ENCODE assay signal across 15 cellular contexts in genomic region chr15:42131826-42132806, GRCh38. TPM values are rescaled to one million over a fixed set of nuclear protein-coding genes. Genes with fewer than 3 reads are reported as not detected.
DNase-seq lines count a peak whose midpoint lies in the region; ATAC-seq lines count a peak whose summit lies in the region.
"Had no signal": no experiment of that assay in that cellular context is flagged by ENCODE, and none has a peak within 500 bp of the region (broad histone marks: within the 10 kb centered on the region; RNA-seq: fewer than 3 reads in every experiment).

No MANE protein-coding gene starts in this region.

- DNase-seq in left cardiac atrium (no peak), right cardiac atrium (no peak), NCI-H345 treated with DMSO at 0.1 percent for 48 hours (lab: John Stamatoyannopoulos, UW; ENCODE audit: unreplicated experiment) (peak; percentile 69), COLO829 (ENCODE audit: low spot score) (no peak)
- no peak for DNase-seq in activated CD4-positive, alpha-beta T cell treated with anti-CD3 and anti-CD28 coated beads for 4 hours
- DNase-seq: activated CD4-positive, alpha-beta T cell treated with anti-CD3 and anti-CD28 coated beads, Interleukin-2, amount 50 U/mL, for 48 hours; stimulated activated CD4-positive, alpha-beta T cell treated with anti-CD3 and anti-CD28 coated beads, Interleukin-12 subunit alpha, Interleukin-12 subunit beta, amount 100 ng/mL, for 4 hours; SW 1271 had no signal

- 63% methylated on average over 9 of the region's 9 CpGs for WGBS in right cardiac atrium

- H3K9me3 ChIP-seq in right cardiac atrium (ENCODE audit: control insufficient read depth, low read length), result no peaks in the 10 kb centered on the region
- H3K9me3 ChIP-seq: BLaER1 treated with 17β-estradiol and CSF1 and Interleukin-3, amounts not matched to agents 10 nM and 100 nM had no signal

- no peak overlapping the region for H3K27ac ChIP-seq in right cardiac atrium (ENCODE audit: low read length)
- H3K27ac ChIP-seq: BLaER1 treated with 17β-estradiol and CSF1 and Interleukin-3, amounts not matched to agents 10 nM and 100 nM; HL-60 had no signal

- intact Hi-C loops in left cardiac atrium (cut with DNase I), result no loop called here
- intact Hi-C loops in right cardiac atrium (cut with DNase I), result loop anchor here (5.0 to 10.0 kb wide), 2 partner anchors 47 to 65 kb away; no protein-coding TSS in a partner anchor

- ATAC-seq in left cardiac atrium (peak; percentile 25 to 30), right cardiac atrium (no peak), esophagus mucosa (peak; percentile 34), GM18502 (IDR thresholded peaks at IDR 0.05; ENCODE audit: poor library complexity, unreplicated experiment) (no peak), GM18870 (IDR thresholded peaks at IDR 0.05; ENCODE audit: unreplicated experiment) (no peak)
- ATAC-seq: GM12878; naive thymus-derived CD4-positive, alpha-beta T cell had no signal

- no peak overlapping the region for H3K4me3 ChIP-seq in right cardiac atrium (ENCODE audit: low read length)
- H3K4me3 ChIP-seq: BLaER1 treated with 17β-estradiol and CSF1 and Interleukin-3, amounts not matched to agents 10 nM and 100 nM; GM12878 had no signal

- H3K27me3 ChIP-seq in right cardiac atrium (ENCODE audit: control insufficient read depth, insufficient read depth), result no peaks in the 10 kb centered on the region
- H3K27me3 ChIP-seq: BLaER1 treated with 17β-estradiol and CSF1 and Interleukin-3, amounts not matched to agents 10 nM and 100 nM had no signal

- no peaks in the 10 kb centered on the region for H3K4me1 ChIP-seq in right cardiac atrium (ENCODE audit: control insufficient read depth, insufficient read depth, low read length)

RNA-seq across cellular contexts. Expression of gene PLA2G4F, which starts 24.3 kb away (rescaled TPM):
- total RNA-seq in left cardiac atrium (1 to 10 TPM in 1 of 2 donors, not detected in 1; 1.5 TPM), right cardiac atrium (1 to 10 TPM in 2 of 4 donors, under 1 TPM in 1, not detected in 1; 0.54 to 3.0 (median 1.2) TPM), esophagus mucosa (34.9 TPM)
- 1.1 TPM for polyA plus RNA-seq in right cardiac atrium
- total RNA-seq: GM12878; naive thymus-derived CD4-positive, alpha-beta T cell had no signal
- polyA plus RNA-seq: GM12878; naive thymus-derived CD4-positive, alpha-beta T cell had no signal

RNA-seq across cellular contexts. Expression of gene PLA2G4D, which starts 37.8 kb away (rescaled TPM):
- not detected for total RNA-seq in left cardiac atrium
- not detected for total RNA-seq in right cardiac atrium
- not detected for polyA plus RNA-seq in right cardiac atrium
- total RNA-seq in esophagus mucosa, result 1.5 TPM
- total RNA-seq: GM12878; naive thymus-derived CD4-positive, alpha-beta T cell had no signal
- polyA plus RNA-seq: naive thymus-derived CD4-positive, alpha-beta T cell had no signal

Comparison
In these comparisons a context has a peak if more than half of its experiments do, and no peak if none do; other contexts are left out.
1. ATAC-seq: peak in left cardiac atrium (2 of 2) and esophagus mucosa (single experiment); none in right cardiac atrium (0 of 2), GM18502 (single experiment) and GM18870 (single experiment).
2. intact Hi-C loops: an anchor here in right cardiac atrium (5.0 to 10.0 kb wide); none called in left cardiac atrium.